ENCODE assay signal across 9 cellular contexts in genomic region chr12:92147491-92147890, GRCh38. TPM values are rescaled to one million over a fixed set of nuclear protein-coding genes. Genes with fewer than 3 reads are reported as not detected.
DNase-seq lines count a peak whose midpoint lies in the region; ATAC-seq and TF ChIP-seq lines count a peak whose summit lies in the region.
"Had no signal": no experiment of that assay in that cellular context is flagged by ENCODE, and none has a peak within 500 bp of the region (broad histone marks: within the 10 kb centered on the region; RNA-seq: fewer than 3 reads in every experiment).

No MANE protein-coding gene starts in this region.

- H3K27ac Mint-ChIP-seq in CD4-positive, alpha-beta memory T cell, result peak overlapping the region; percentile 80 to 100 (median 95)

- no peak overlapping the region for H2BK5ac ChIP-seq in neuronal stem cell (ENCODE audit: low read length)

- H3K9me3 Mint-ChIP-seq in CD4-positive, alpha-beta memory T cell, result peaks cover 0 to 18% (median under 1%) of the 10 kb centered on the region in 8 donors

- H3K4me3 Mint-ChIP-seq in CD4-positive, alpha-beta memory T cell, result peak overlapping the region; percentile 78 to 100 (median 100)

- peaks cover 9 to 44% (median 21%) of the 10 kb centered on the region in 4 donors for H3K4me1 Mint-ChIP-seq in CD4-positive, alpha-beta memory T cell

- no peak for TF ChIP-seq CTCF in left lung (IDR thresholded peaks at IDR 0.05)

- H3K79me1 ChIP-seq in neuronal stem cell (ENCODE audit: low read depth, low read length), result peaks cover 2% of the 10 kb centered on the region

- H3K9ac ChIP-seq in neuronal stem cell (ENCODE audit: low read depth, low read length, poor library complexity), result no peak overlapping the region

- no peak overlapping the region for H3K18ac ChIP-seq in neuronal stem cell (ENCODE audit: low read length)

- no peak overlapping the region for H3K23ac ChIP-seq in neuronal stem cell (ENCODE audit: low read depth, low read length, poor library complexity)

- H3K4me2 ChIP-seq in neuronal stem cell (ENCODE audit: insufficient read depth, low read length, poor library complexity, severe bottlenecking), result no peak overlapping the region

- ATAC-seq in HG02938 (IDR thresholded peaks at IDR 0.05; ENCODE audit: unreplicated experiment), result no peak
- ATAC-seq in left lung, result no peak
- ATAC-seq in GM21360 (IDR thresholded peaks at IDR 0.05; ENCODE audit: unreplicated experiment), result no peak

- H3K4me3 ChIP-seq in CD4-positive, alpha-beta memory T cell (ENCODE audit: low read length in 2 of 2), result no peak overlapping the region
- H3K4me3 ChIP-seq in neuronal stem cell (ENCODE audit: low read length in 2 of 2), result peak overlapping the region in 1 of 2 donors; percentile 89
- peak overlapping the region in 1 of 2 donors; percentile 85 for H3K4me3 ChIP-seq in left lung

- H3K27me3 Mint-ChIP-seq in CD4-positive, alpha-beta memory T cell, result no peaks in the 10 kb centered on the region

- intact Hi-C loops in CD4-positive, alpha-beta memory T cell (cut with micrococcal nuclease), result loop anchor here (1.0 to 5.0 kb wide), 4 partner anchors 12 to 360 kb away; no protein-coding TSS in a partner anchor
- intact Hi-C loops in left lung (cut with DNase I), result no loop called here

- no peak overlapping the region for H3K14ac ChIP-seq in neuronal stem cell (ENCODE audit: low read length)

- H3K36me3 Mint-ChIP-seq in CD4-positive, alpha-beta memory T cell, result peaks cover 44 to 48% of the 10 kb centered on the region in 2 donors

- no peak overlapping the region for H2BK120ac ChIP-seq in neuronal stem cell (ENCODE audit: low read depth, low read length)

- H2AK5ac ChIP-seq in neuronal stem cell (ENCODE audit: low read depth, low read length), result no peak overlapping the region

- peak overlapping the region; percentile 21 for H2AFZ ChIP-seq in neuronal stem cell (ENCODE audit: low read length)

- H3K36me3 ChIP-seq in CD4-positive, alpha-beta memory T cell (ENCODE audit: insufficient read depth, low read length), result peaks cover 22% of the 10 kb centered on the region
- H3K36me3 ChIP-seq in neuronal stem cell (replicated peaks in 1 of 2; ENCODE audit: control insufficient read depth in 2 of 2, insufficient read depth in 2 of 2, low read length in 2 of 2) (peaks cover 2 to 16% of the 10 kb centered on the region in 2 donors), left lung (peaks cover 0 to 16% of the 10 kb centered on the region in 2 donors)

- H3K27ac ChIP-seq in CD4-positive, alpha-beta memory T cell (ENCODE audit: low read depth, low read length), result no peak overlapping the region
- no peak overlapping the region for H3K27ac ChIP-seq in neuronal stem cell (replicated peaks; ENCODE audit: low read length)
- H3K27ac ChIP-seq in left lung, result peak overlapping the region in 1 of 2 donors; percentile 96

- no peak overlapping the region for H2BK15ac ChIP-seq in neuronal stem cell (ENCODE audit: low read length)

- no peak overlapping the region for H4K91ac ChIP-seq in neuronal stem cell (ENCODE audit: low read depth, low read length, poor library complexity)

- no peak for DNase-seq in CD4-positive, alpha-beta memory T cell
- peak; percentile 31 for DNase-seq in HT-29 (ENCODE audit: low spot score)
- DNase-seq in cerebellar cortex (ENCODE audit: low spot score), result peak; percentile 23
- DNase-seq in neuronal stem cell (ENCODE audit: low spot score), result no peak
- no peak for DNase-seq in left lung
- DNase-seq in DMS153 treated with DMSO at 0.1 percent for 48 hours (lab: John Stamatoyannopoulos, UW; ENCODE audit: unreplicated experiment), result no peak
- DNase-seq: midbrain had no signal

- WGBS in neuronal stem cell (ENCODE audit: extremely low coverage in 2 of 2, insufficient read length in 2 of 2, insufficient replicate concordance in 1 of 2), 2 donors, result no CpG with 5 or more reads among the region's 3 CpGs

- peaks cover 23% of the 10 kb centered on the region for H3K4me1 ChIP-seq in CD4-positive, alpha-beta memory T cell (ENCODE audit: insufficient read depth, low read length)
- peaks cover 0 to 12% of the 10 kb centered on the region in 2 donors for H3K4me1 ChIP-seq in neuronal stem cell (ENCODE audit: control insufficient read depth in 2 of 2, insufficient read depth in 1 of 2, low read depth in 1 of 2, low read length in 2 of 2)
- peaks cover 5 to 14% of the 10 kb centered on the region in 2 donors for H3K4me1 ChIP-seq in left lung

- no peaks in the 10 kb centered on the region for H3K9me3 ChIP-seq in CD4-positive, alpha-beta memory T cell (ENCODE audit: control insufficient read depth in 1 of 2, low read length in 2 of 2)
- H3K9me3 ChIP-seq in neuronal stem cell (replicated peaks in 1 of 2; ENCODE audit: control insufficient read depth in 2 of 2, insufficient read depth in 1 of 2, low read depth in 1 of 2, low read length in 2 of 2), result no peaks in the 10 kb centered on the region
- H3K9me3 ChIP-seq in left lung, result no peaks in the 10 kb centered on the region

- POLR2A ChIA-PET in CD4-positive, alpha-beta memory T cell (lab: Charles Lee; ENCODE audit: partially characterized antibody), result interaction anchor here (0.6 to 10.8 kb wide), 12 partner anchors 9 to 445 kb away, joined by 3 to 630 read pairs (median 112); no protein-coding TSS in a partner anchor

- no peak overlapping the region for H4K8ac ChIP-seq in neuronal stem cell (ENCODE audit: low read depth, low read length)

- H2BK12ac ChIP-seq in neuronal stem cell (ENCODE audit: low read length), result no peak overlapping the region

- H3K4ac ChIP-seq in neuronal stem cell (ENCODE audit: low read length), result no peak overlapping the region

- CTCF ChIA-PET in CD4-positive, alpha-beta memory T cell (lab: Charles Lee; ENCODE audit: partially characterized antibody), result interaction anchor here (0.9 to 6.6 kb wide), 6 partner anchors 14 to 501 kb away, joined by 3 to 91 read pairs (median 6); no protein-coding TSS in a partner anchor

- H3K27me3 ChIP-seq in CD4-positive, alpha-beta memory T cell (ENCODE audit: insufficient read depth, low read length), result no peaks in the 10 kb centered on the region
- H3K27me3 ChIP-seq in neuronal stem cell (ENCODE audit: control insufficient read depth in 3 of 3, insufficient read depth in 3 of 3, low read depth in 1 of 3, low read length in 3 of 3) (no peaks in the 10 kb centered on the region), left lung (no peaks in the 10 kb centered on the region)

RNA-seq across cellular contexts. Expression of gene BTG1, which starts 1.8 kb away (rescaled TPM):
- 100 to 1,000 TPM; 431 to 469 TPM for total RNA-seq in CD4-positive, alpha-beta memory T cell
- 100 to 1,000 TPM; 339 to 765 TPM for polyA plus RNA-seq in CD4-positive, alpha-beta memory T cell
- 4.3 and 12.4 TPM in 2 replicates for total RNA-seq in HT-29 (2014; rRNA removed; shearing (Covaris generic))
- 44.8 TPM for polyA plus RNA-seq in neuronal stem cell (2013, experiment 1 of 2)
- polyA plus RNA-seq in neuronal stem cell (2013, experiment 2 of 2), result 46.5 TPM
- 100 to 1,000 TPM in 1 of 2 donors, 10 to 100 TPM in 1; 87.9 to 114 TPM for total RNA-seq in left lung

Comparison
In these comparisons a context has a peak if more than half of its experiments do, and no peak if none do; other contexts are left out.
1. DNase-seq: peak in HT-29 (single experiment) and cerebellar cortex (single experiment); none in CD4-positive, alpha-beta memory T cell (0 of 5), neuronal stem cell (single experiment), left lung (0 of 2) and DMS153 treated with DMSO at 0.1 percent for 48 hours (single experiment).